ENCODE assay signal across 10 cellular contexts in the genomic region with DNA sequence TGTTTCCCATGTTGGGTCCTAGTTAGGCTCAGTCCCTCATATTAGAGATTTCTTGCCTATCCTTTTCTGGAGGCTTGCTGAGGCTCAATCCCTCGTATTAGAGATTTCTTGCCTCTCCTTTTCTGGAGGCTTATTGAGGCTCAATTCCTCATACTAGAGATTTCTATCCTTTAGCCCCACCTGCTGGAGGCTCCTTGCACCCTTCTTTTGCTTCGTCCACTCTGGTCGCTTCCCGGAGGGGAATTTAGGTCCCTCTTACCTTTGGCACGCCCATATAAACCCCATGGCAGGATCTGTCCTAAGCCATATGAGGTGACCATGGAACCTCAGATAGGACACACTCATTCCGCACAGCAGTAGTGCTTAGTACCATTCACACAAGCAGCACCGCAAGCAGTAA. TPM values are rescaled to one million over a fixed set of nuclear protein-coding genes. Genes with fewer than 3 reads are reported as not detected.
A peak's percentile ranks its signal among the peaks of the same experiment; 100 is the strongest.
DNase-seq lines count a peak whose midpoint lies in the region; ATAC-seq and TF ChIP-seq lines count a peak whose summit lies in the region.
"Had no signal": no experiment of that assay in that cellular context is flagged by ENCODE, and none has a peak within 500 bp of the region (broad histone marks: within the 10 kb centered on the region; RNA-seq: fewer than 3 reads in every experiment).

No MANE protein-coding gene starts in this region.

- no peak overlapping the region for H3K27ac Mint-ChIP-seq in natural killer cell treated with Interleukin-12 subunit alpha and Interleukin-12 subunit beta and Interleukin-15 and Interleukin-18, amount 100 ng/mL, for 72 hours
- H3K27ac Mint-ChIP-seq in natural killer cell, result no peak overlapping the region
- no peak overlapping the region for H3K27ac Mint-ChIP-seq in T-helper 17 cell
- H3K27ac Mint-ChIP-seq: T-helper 1 cell treated with Interleukin-12 subunit alpha and Interleukin-12 subunit beta and Interleukin-4 antibody, amounts not matched to agents 30 μg/mL and 1 μg/mL, for 36 hours had no signal

- intact Hi-C loops in natural killer cell (cut with micrococcal nuclease) (no loop called here), Panc1 (cut with micrococcal nuclease; ENCODE audit: unreplicated experiment) (loop anchor here (10.0 kb wide), 1 partner anchor 150 kb away; the partner anchor contains the start of gene SEPTIN3), upper lobe of right lung (cut with DNase I) (no loop called here)

- in situ Hi-C loops in Panc1 (cut with HindIII; ENCODE audit: low pct_unique_long_range_greater_than_20kb, low sequenced_read_pairs), result no loop called here

- H3K36me3 ChIP-seq in Panc1 (ENCODE audit: control insufficient read depth, insufficient read depth, low read length) (no peaks in the 10 kb centered on the region), upper lobe of right lung (no peaks in the 10 kb centered on the region)

- peaks cover 8 to 11% of the 10 kb centered on the region in 2 donors for H3K4me1 Mint-ChIP-seq in natural killer cell treated with Interleukin-12 subunit alpha and Interleukin-12 subunit beta and Interleukin-15 and Interleukin-18, amount 100 ng/mL, for 72 hours (ENCODE audit: low read depth in 2 of 2)
- H3K4me1 Mint-ChIP-seq in natural killer cell (peaks cover 9 to 13% of the 10 kb centered on the region in 2 donors), T-helper 17 cell (peaks cover 13% of the 10 kb centered on the region)

- TF ChIP-seq CTCF in natural killer cell (IDR thresholded peaks at IDR 0.05), result no peak
- TF ChIP-seq CTCF in Panc1 (IDR thresholded peaks at IDR 0.05), result peak; percentile 17
- TF ChIP-seq CTCF in fibroblast of mammary gland (conservative IDR thresholded peaks at IDR 0.05; ENCODE audit: control insufficient read depth, insufficient read depth, low read depth, low read length), result peak; percentile 56
- peak; percentile 38 for TF ChIP-seq CTCF in upper lobe of right lung (IDR thresholded peaks at IDR 0.05)

- DNase-seq in natural killer cell treated with Interleukin-12 subunit alpha and Interleukin-12 subunit beta and Interleukin-15 and Interleukin-18, amount 100 ng/mL, for 72 hours (ENCODE audit: low spot score), result peak; percentile 49
- no peak for DNase-seq in natural killer cell
- no peak for DNase-seq in Panc1 (ENCODE audit: low read depth, low spot score)
- DNase-seq in fibroblast of mammary gland (ENCODE audit: low read depth), result peak; percentile 36
- no peak for DNase-seq in upper lobe of right lung
- DNase-seq in T-helper 17 cell, result no peak
- DNase-seq in effector CD4-positive, alpha-beta T cell, result no peak
- DNase-seq: NCI-H1930 had no signal

- POLR2A ChIA-PET in Panc1 (lab: Charles Lee), result no interaction called here

- H3K36me3 Mint-ChIP-seq in natural killer cell treated with Interleukin-12 subunit alpha and Interleukin-12 subunit beta and Interleukin-15 and Interleukin-18, amount 100 ng/mL, for 72 hours, result peaks cover 18% of the 10 kb centered on the region
- H3K36me3 Mint-ChIP-seq in natural killer cell, result no peaks in the 10 kb centered on the region
- H3K36me3 Mint-ChIP-seq in T-helper 17 cell (ENCODE audit: low read depth), result peaks cover 6% of the 10 kb centered on the region

- peaks cover 12% of the 10 kb centered on the region for H3K9me3 Mint-ChIP-seq in natural killer cell treated with Interleukin-12 subunit alpha and Interleukin-12 subunit beta and Interleukin-15 and Interleukin-18, amount 100 ng/mL, for 72 hours
- peaks cover 0 to 3% of the 10 kb centered on the region in 2 donors for H3K9me3 Mint-ChIP-seq in natural killer cell

- H3K4me3 ChIP-seq in Panc1 (ENCODE audit: low read depth in 2 of 2, low read length in 2 of 2) (no peak overlapping the region), fibroblast of mammary gland (ENCODE audit: control insufficient read depth, low read depth, low read length) (no peak overlapping the region), upper lobe of right lung (no peak overlapping the region)

- H3K27ac ChIP-seq in Panc1 (ENCODE audit: low read length) (no peak overlapping the region), upper lobe of right lung (no peak overlapping the region)

- H3K27me3 ChIP-seq in Panc1 (ENCODE audit: control insufficient read depth, insufficient read depth, low read length) (no peaks in the 10 kb centered on the region), upper lobe of right lung (no peaks in the 10 kb centered on the region)

- no peak overlapping the region for H3K4me3 Mint-ChIP-seq in natural killer cell treated with Interleukin-12 subunit alpha and Interleukin-12 subunit beta and Interleukin-15 and Interleukin-18, amount 100 ng/mL, for 72 hours
- no peak overlapping the region for H3K4me3 Mint-ChIP-seq in natural killer cell
- no peak overlapping the region for H3K4me3 Mint-ChIP-seq in T-helper 17 cell
- H3K4me3 Mint-ChIP-seq: T-helper 1 cell treated with Interleukin-12 subunit alpha and Interleukin-12 subunit beta and Interleukin-4 antibody, amounts not matched to agents 30 μg/mL and 1 μg/mL, for 36 hours had no signal

- ATAC-seq in natural killer cell treated with Interleukin-12 subunit alpha and Interleukin-12 subunit beta and Interleukin-15 and Interleukin-18, amount 100 ng/mL, for 72 hours, result no peak
- ATAC-seq in natural killer cell (no peak), Panc1 (0 out of 2 replicates have a peak, but pooled peaks have one; percentile 58), upper lobe of right lung (no peak), HG02610 (IDR thresholded peaks at IDR 0.05; ENCODE audit: unreplicated experiment) (no peak), T-helper 17 cell (no peak)

- H3K4me1 ChIP-seq in Panc1 (ENCODE audit: control insufficient read depth, insufficient read depth, low read length), result no peaks in the 10 kb centered on the region
- H3K4me1 ChIP-seq in upper lobe of right lung, result peaks cover 7% of the 10 kb centered on the region

- no TSS peak for BruUV-seq in Panc1 (replicated peaks; lab: Mats Ljungman, UMichigan)

- CTCF ChIA-PET in Panc1 (lab: Charles Lee), result no interaction called here

- H3K9me3 ChIP-seq in Panc1 (ENCODE audit: control insufficient read depth, insufficient read depth, low read depth, low read length), result peaks cover 4% of the 10 kb centered on the region; the same call in 1 of the 2 replicates
- peaks cover 8% of the 10 kb centered on the region for H3K9me3 ChIP-seq in upper lobe of right lung
- H3K9me3 ChIP-seq in T-helper 17 cell (ENCODE audit: control insufficient read depth, low read length, poor library complexity, severe bottlenecking), result no peaks in the 10 kb centered on the region

- no peaks in the 10 kb centered on the region for H3K27me3 Mint-ChIP-seq in natural killer cell treated with Interleukin-12 subunit alpha and Interleukin-12 subunit beta and Interleukin-15 and Interleukin-18, amount 100 ng/mL, for 72 hours
- H3K27me3 Mint-ChIP-seq in natural killer cell (ENCODE audit: low read depth in 2 of 2), result no peaks in the 10 kb centered on the region
- no peaks in the 10 kb centered on the region for H3K27me3 Mint-ChIP-seq in T-helper 17 cell

RNA-seq across cellular contexts. Expression of gene CYP2D6, which starts 15.9 kb away (rescaled TPM):
- 1 to 10 TPM; 1.7 to 6.1 TPM for total RNA-seq in natural killer cell treated with Interleukin-12 subunit alpha and Interleukin-12 subunit beta and Interleukin-15 and Interleukin-18, amount 100 ng/mL, for 72 hours
- total RNA-seq in natural killer cell (1 to 10 TPM; 3.8 to 5.5 (median 3.9) TPM), Panc1 (2021; ENCODE audit: unreplicated experiment) (2.7 TPM), upper lobe of right lung (1.0 TPM), T-helper 17 cell (1 to 10 TPM; 5.9 to 9.6 TPM)
- polyA plus RNA-seq in Panc1 (2012; ENCODE audit: insufficient read length), result 2.8 TPM

RNA-seq across cellular contexts. Expression of gene NDUFA6, which starts 24.1 kb away (rescaled TPM):
- 10 to 100 TPM; 47.8 to 99.5 TPM for total RNA-seq in natural killer cell treated with Interleukin-12 subunit alpha and Interleukin-12 subunit beta and Interleukin-15 and Interleukin-18, amount 100 ng/mL, for 72 hours
- total RNA-seq in natural killer cell (10 to 100 TPM; 50.4 to 69.7 (median 63.8) TPM), Panc1 (2021; ENCODE audit: unreplicated experiment) (92.2 TPM), upper lobe of right lung (46.2 TPM), T-helper 17 cell (10 to 100 TPM; 47.6 to 59.1 TPM)
- 69.4 TPM for polyA plus RNA-seq in Panc1 (2012; ENCODE audit: insufficient read length)

RNA-seq across cellular contexts. Expression of gene SMDT1, which starts 35.2 kb away (rescaled TPM):
- 10 to 100 TPM; 41.6 to 77.5 TPM for total RNA-seq in natural killer cell treated with Interleukin-12 subunit alpha and Interleukin-12 subunit beta and Interleukin-15 and Interleukin-18, amount 100 ng/mL, for 72 hours
- 10 to 100 TPM; 37.7 to 51.0 (median 45.1) TPM for total RNA-seq in natural killer cell
- 44.6 TPM for total RNA-seq in Panc1 (2021; ENCODE audit: unreplicated experiment)
- polyA plus RNA-seq in Panc1 (2012; ENCODE audit: insufficient read length), result 44.3 TPM
- 113 TPM for total RNA-seq in upper lobe of right lung
- total RNA-seq in T-helper 17 cell, result 10 to 100 TPM; 43.7 to 96.1 TPM

RNA-seq across cellular contexts. Expression of gene PHETA2, which starts 40.7 kb away (rescaled TPM):
- total RNA-seq in natural killer cell treated with Interleukin-12 subunit alpha and Interleukin-12 subunit beta and Interleukin-15 and Interleukin-18, amount 100 ng/mL, for 72 hours, result 1 to 10 TPM; 1.5 TPM
- 1 to 10 TPM; 1.2 to 2.3 (median 1.8) TPM for total RNA-seq in natural killer cell
- total RNA-seq in Panc1 (2021; ENCODE audit: unreplicated experiment), result 1.3 TPM
- polyA plus RNA-seq in Panc1 (2012; ENCODE audit: insufficient read length), result 2.6 TPM
- 15.4 TPM for total RNA-seq in upper lobe of right lung
- 1 to 10 TPM in 1 of 2 donors, under 1 TPM in 1; 0.90 to 2.1 TPM for total RNA-seq in T-helper 17 cell

RNA-seq across cellular contexts. Expression of gene NAGA, which starts 44.1 kb away (rescaled TPM):
- 10 to 100 TPM; 22.6 to 24.2 TPM for total RNA-seq in natural killer cell treated with Interleukin-12 subunit alpha and Interleukin-12 subunit beta and Interleukin-15 and Interleukin-18, amount 100 ng/mL, for 72 hours
- 10 to 100 TPM; 12.8 to 15.7 (median 14.2) TPM for total RNA-seq in natural killer cell
- 24.2 TPM for total RNA-seq in Panc1 (2021; ENCODE audit: unreplicated experiment)
- polyA plus RNA-seq in Panc1 (2012; ENCODE audit: insufficient read length), result 25.9 TPM
- total RNA-seq in upper lobe of right lung, result 28.6 TPM
- 10 to 100 TPM in 1 of 2 donors, 1 to 10 TPM in 1; 9.1 to 10.6 TPM for total RNA-seq in T-helper 17 cell

Comparison
In these comparisons a context has a peak if more than half of its experiments do, and no peak if none do; other contexts are left out.
1. DNase-seq: peak in natural killer cell treated with Interleukin-12 subunit alpha and Interleukin-12 subunit beta and Interleukin-15 and Interleukin-18, amount 100 ng/mL, for 72 hours (single experiment) and fibroblast of mammary gland (single experiment); none in natural killer cell (single experiment), Panc1 (single experiment), upper lobe of right lung (single experiment), T-helper 17 cell (0 of 3) and effector CD4-positive, alpha-beta T cell (single experiment).